In genomic region chr7:75896803-75897327, GRCh38 we compare ENCODE assay signal across 2 cellular contexts.
TF ChIP-seq lines count a peak whose summit lies in the region.

No MANE protein-coding gene starts in this region.

TF ChIP-seq in HepG2, 621 proteins besides CTCF, POLR2A, EP300 and RAD21 (continues in another document):
- no peak for TF ChIP-seq ZNF7 (CRISPR knock-in tag; IDR thresholded peaks at IDR 0.05)
- TF ChIP-seq POGZ (CRISPR knock-in tag; IDR thresholded peaks at IDR 0.05) = peak; percentile 55
- no peak for TF ChIP-seq GRHL1 (CRISPR knock-in tag; conservative IDR thresholded peaks at IDR 0.05)
- TF ChIP-seq ZC3H4 (CRISPR knock-in tag; IDR thresholded peaks at IDR 0.05; ENCODE audit: borderline replicate concordance) = no peak
- peak; percentile 92 for TF ChIP-seq ZNF687 (CRISPR knock-in tag; IDR thresholded peaks at IDR 0.05)
- TF ChIP-seq FOXP4 (CRISPR knock-in tag; IDR thresholded peaks at IDR 0.05) = no peak
- no peak for TF ChIP-seq NFYB (CRISPR knock-in tag; IDR thresholded peaks at IDR 0.05)
- no peak for TF ChIP-seq ZNF773 (CRISPR knock-in tag; IDR thresholded peaks at IDR 0.05; ENCODE audit: borderline replicate concordance)
- TF ChIP-seq MED13 (CRISPR knock-in tag; IDR thresholded peaks at IDR 0.05) = no peak
- TF ChIP-seq ZMYM2 (CRISPR knock-in tag; IDR thresholded peaks at IDR 0.05) = peak; percentile 91
- TF ChIP-seq PRDM10 (CRISPR knock-in tag; IDR thresholded peaks at IDR 0.05; ENCODE audit: low read depth) = peak; percentile 72; the same call in 1 of the 2 replicates

TF ChIP-seq in H1, 55 proteins besides CTCF, POLR2A, EP300 and RAD21:
- TF ChIP-seq HDAC6 (IDR thresholded peaks at IDR 0.05; ENCODE audit: low read depth, low read length) (no peak), ATF3 (IDR thresholded peaks at IDR 0.05; ENCODE audit: insufficient read depth, low read depth, low read length) (no peak), GABPA (IDR thresholded peaks at IDR 0.05; ENCODE audit: borderline replicate concordance, insufficient read depth, low read length) (no peak), CHD1 (IDR thresholded peaks at IDR 0.05; ENCODE audit: low read depth, low read length) (no peak), KDM4A (IDR thresholded peaks at IDR 0.05; ENCODE audit: low read depth, low read length, severe bottlenecking) (no peak), SIX5 (IDR thresholded peaks at IDR 0.05; ENCODE audit: low read depth, low read length) (no peak), NANOG (IDR thresholded peaks at IDR 0.05; ENCODE audit: insufficient read depth, low read depth, low read length, poor library complexity, severe bottlenecking) (no peak), RNF2 (IDR thresholded peaks at IDR 0.05; ENCODE audit: borderline replicate concordance, low read depth, low read length, missing control alignments, poor library complexity, severe bottlenecking) (no peak)
